Comparison of ENCODE assay signal across 8 cellular contexts in the genomic region with DNA sequence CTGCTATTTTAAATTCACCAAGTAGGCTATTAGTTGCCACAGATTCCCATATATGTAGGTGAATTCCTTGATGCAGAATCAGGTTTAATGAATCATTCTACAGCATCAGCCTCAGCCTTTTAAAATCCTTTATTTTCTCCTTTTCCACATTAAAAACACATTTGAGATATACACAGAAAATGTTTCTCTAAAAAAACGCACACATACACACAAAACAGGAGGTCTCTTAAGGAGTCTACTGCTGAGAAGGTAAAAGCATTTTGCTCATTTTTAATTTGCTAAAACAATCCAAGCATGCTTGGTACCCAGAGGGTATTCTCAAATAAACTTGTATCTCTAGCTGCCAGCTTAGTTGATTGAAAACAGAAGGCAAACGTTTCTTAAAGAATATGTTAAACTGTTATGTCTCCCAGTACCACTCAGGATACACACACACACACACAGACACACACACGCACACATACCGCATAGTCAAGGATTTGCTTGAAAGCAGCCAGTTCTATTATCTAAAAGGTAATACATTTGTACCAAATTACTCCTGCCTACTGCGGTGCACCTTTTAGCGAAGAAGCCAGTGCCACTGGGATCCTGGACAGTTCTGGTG.
A peak's percentile ranks its signal among the peaks of the same experiment; 100 is the strongest.
DNase-seq lines count a peak whose midpoint lies in the region; ATAC-seq lines count a peak whose summit lies in the region.

No MANE protein-coding gene starts in this region.

- H3K4me3 ChIP-seq in HUES64 (ENCODE audit: low read length) (peak overlapping the region; percentile 74), iPS-15b (ENCODE audit: low read depth, low read length) (peak overlapping the region; percentile 66), skeletal muscle tissue (ENCODE audit: low read length in 3 of 3) (peak overlapping the region; percentile 42 to 52 (median 46)), Karpas-422 (ENCODE audit: low read length) (no peak overlapping the region), SJCRH30 (no peak overlapping the region)

- H3K9ac ChIP-seq in HUES64 (ENCODE audit: low read depth, low read length): peak overlapping the region; percentile 57
- no peak overlapping the region for H3K9ac ChIP-seq in iPS-15b (ENCODE audit: low read depth, low read length)
- peak overlapping the region in 1 of 3 donors; percentile 30 for H3K9ac ChIP-seq in skeletal muscle tissue (ENCODE audit: low read depth in 1 of 3, low read length in 3 of 3)
- no peak overlapping the region for H3K9ac ChIP-seq in Karpas-422 (ENCODE audit: low read length)

- H3K27ac ChIP-seq in HUES64 (ENCODE audit: low read depth, low read length) (no peak overlapping the region), angular gyrus (ENCODE audit: low read depth, low read length) (peak overlapping the region; percentile 77), skeletal muscle tissue (ENCODE audit: low read depth, low read length) (no peak overlapping the region), Karpas-422 (ENCODE audit: low read length) (no peak overlapping the region), SJCRH30 (no peak overlapping the region)

- no peaks in the 10 kb centered on the region for H3K79me2 ChIP-seq in Karpas-422 (ENCODE audit: low read length)

- H3K36me3 ChIP-seq in HUES64 (ENCODE audit: insufficient read depth, low read length) (no peaks in the 10 kb centered on the region), iPS-15b (ENCODE audit: control insufficient read depth, insufficient read depth, low read length) (no peaks in the 10 kb centered on the region), skeletal muscle tissue (ENCODE audit: control insufficient read depth in 3 of 3, insufficient read depth in 3 of 3, low read length in 3 of 3) (no peaks in the 10 kb centered on the region), Karpas-422 (ENCODE audit: insufficient read depth, low read length) (no peaks in the 10 kb centered on the region), SJCRH30 (no peaks in the 10 kb centered on the region)

- 18% methylated on average over 6 of the region's 6 CpGs for WGBS in HUES64

- H3K27me3 ChIP-seq in HUES64 (ENCODE audit: insufficient read depth, low read length) (peaks cover 41% of the 10 kb centered on the region), iPS-15b (ENCODE audit: control insufficient read depth, insufficient read depth, low read length) (peaks cover 73% of the 10 kb centered on the region), skeletal muscle tissue (ENCODE audit: control insufficient read depth in 3 of 3, insufficient read depth in 3 of 3, low read length in 3 of 3) (peaks cover 6 to 33% (median 32%) of the 10 kb centered on the region in 3 donors), Karpas-422 (ENCODE audit: low read length) (no peaks in the 10 kb centered on the region), SJCRH30 (no peaks in the 10 kb centered on the region)

- no peaks in the 10 kb centered on the region for H3K9me3 ChIP-seq in HUES64 (ENCODE audit: insufficient read depth, low read depth, low read length)
- no peaks in the 10 kb centered on the region for H3K9me3 ChIP-seq in iPS-15b (ENCODE audit: control insufficient read depth, insufficient read depth, low read length)
- no peaks in the 10 kb centered on the region for H3K9me3 ChIP-seq in skeletal muscle tissue (ENCODE audit: control insufficient read depth in 3 of 3, low read length in 3 of 3)
- no peaks in the 10 kb centered on the region for H3K9me3 ChIP-seq in Karpas-422 (ENCODE audit: low read length)
- H3K9me3 ChIP-seq in SJCRH30 (replicated peaks): no peaks in the 10 kb centered on the region

- H3K4me1 ChIP-seq in HUES64 (ENCODE audit: insufficient read depth, low read length) (peaks cover 42% of the 10 kb centered on the region), iPS-15b (ENCODE audit: control insufficient read depth, insufficient read depth, low read length) (peaks cover 12% of the 10 kb centered on the region), skeletal muscle tissue (ENCODE audit: control insufficient read depth in 3 of 3, insufficient read depth in 3 of 3, low read length in 3 of 3) (peaks cover 7 to 16% (median 13%) of the 10 kb centered on the region in 3 donors), Karpas-422 (ENCODE audit: low read length) (no peaks in the 10 kb centered on the region), SJCRH30 (no peaks in the 10 kb centered on the region)

- DNase-seq in Karpas-422 (no peak), SJCRH30 (no peak), D341Med (ENCODE audit: low spot score) (no peak)

- no peak overlapping the region for H3K4me2 ChIP-seq in Karpas-422 (ENCODE audit: low read depth, low read length, poor library complexity, severe bottlenecking)

- H4K20me1 ChIP-seq in Karpas-422 (ENCODE audit: insufficient read depth, low read depth, low read length): no peaks in the 10 kb centered on the region

- no peaks in the 10 kb centered on the region for H3K9me2 ChIP-seq in Karpas-422 (replicated peaks; ENCODE audit: insufficient read depth, low read length)

- H2AFZ ChIP-seq in Karpas-422 (ENCODE audit: low read length): no peak overlapping the region

- no peak for ATAC-seq in HG03045 (IDR thresholded peaks at IDR 0.05; ENCODE audit: unreplicated experiment)

Comparison
In these comparisons a context has a peak if more than half of its experiments do, and no peak if none do; other contexts are left out.
1. H3K4me3 ChIP-seq: peak in HUES64 (single experiment), iPS-15b (single experiment) and skeletal muscle tissue (3 of 3); none in Karpas-422 (single experiment) and SJCRH30 (single experiment).